15 cellular contexts compared by ENCODE assay signal in genomic region chr3:61583890-61584289, GRCh38. TPM values are rescaled to one million over a fixed set of nuclear protein-coding genes. Genes with fewer than 3 reads are reported as not detected.
DNase-seq lines count a peak whose midpoint lies in the region; ATAC-seq and TF ChIP-seq lines count a peak whose summit lies in the region.
"Had no signal": no experiment of that assay in that cellular context is flagged by ENCODE, and none has a peak within 500 bp of the region (broad histone marks: within the 10 kb centered on the region; RNA-seq: fewer than 3 reads in every experiment).

No MANE protein-coding gene starts in this region.

- no peak overlapping the region for H3K27ac ChIP-seq in breast epithelium
- H3K27ac ChIP-seq in fibroblast of lung (ENCODE audit: insufficient read depth, low read length) = no peak overlapping the region
- H3K27ac ChIP-seq: 22Rv1, HL-60 had no signal

- H3K4me3 Mint-ChIP-seq in MCF 10A (ENCODE audit: unreplicated experiment) (no peak overlapping the region), WTC11 (no peak overlapping the region), natural killer cell (no peak overlapping the region)
- H3K4me3 Mint-ChIP-seq: CD8-positive, alpha-beta memory T cell had no signal

- CTCF ChIA-PET in MCF 10A (lab: Yijun Ruan, JAX) = interaction anchor here (0.5 kb wide), 1 partner anchor 116 kb away, joined by 3 read pairs; no protein-coding TSS in a partner anchor
- CTCF ChIA-PET in WTC11 (lab: Charles Lee) = interaction anchor here (1.0 kb wide), 1 partner anchor 10 kb away, joined by 3 read pairs; no protein-coding TSS in a partner anchor

- H3K27ac Mint-ChIP-seq in MCF 10A (ENCODE audit: low read depth, unreplicated experiment) (peak overlapping the region; percentile 19), WTC11 (peak overlapping the region; percentile 61), natural killer cell (no peak overlapping the region)
- H3K27ac Mint-ChIP-seq: CD8-positive, alpha-beta memory T cell had no signal

- POLR2A ChIA-PET in MCF 10A (lab: Yijun Ruan, JAX) = interaction anchor here (1.0 to 1.7 kb wide), 3 partner anchors 8 to 22 kb away, joined by 3 to 5 read pairs (median 3); no protein-coding TSS in a partner anchor
- POLR2A ChIA-PET in WTC11 (lab: Charles Lee) = interaction anchor here (0.6 to 0.9 kb wide), 3 partner anchors 10 to 362 kb away, joined by 3 to 8 read pairs (median 4); no protein-coding TSS in a partner anchor

- H3K4me1 Mint-ChIP-seq in MCF 10A (ENCODE audit: insufficient read depth, unreplicated experiment) (peaks cover 28% of the 10 kb centered on the region), WTC11 (peaks cover 67% of the 10 kb centered on the region), natural killer cell (no peaks in the 10 kb centered on the region)
- H3K4me1 Mint-ChIP-seq: CD8-positive, alpha-beta memory T cell had no signal

- no peak for TF ChIP-seq POLR2A in breast epithelium (IDR thresholded peaks at IDR 0.05)

- H3K9me3 ChIP-seq in breast epithelium (no peaks in the 10 kb centered on the region), fibroblast of lung (ENCODE audit: control insufficient read depth, insufficient read depth, low read depth, low read length) (no peaks in the 10 kb centered on the region)
- H3K9me3 ChIP-seq: Caco-2, HAP-1 had no signal

- no peaks in the 10 kb centered on the region for H3K36me3 ChIP-seq in breast epithelium
- H3K36me3 ChIP-seq in fibroblast of lung (ENCODE audit: control insufficient read depth, insufficient read depth, low read length) = no peaks in the 10 kb centered on the region
- H3K36me3 ChIP-seq: HAP-1 had no signal

- H3K27me3 ChIP-seq in breast epithelium = no peaks in the 10 kb centered on the region
- H3K27me3 ChIP-seq in fibroblast of lung (ENCODE audit: control insufficient read depth, insufficient read depth, low read length) = no peaks in the 10 kb centered on the region

- H3K36me3 Mint-ChIP-seq in MCF 10A (ENCODE audit: insufficient read depth, unreplicated experiment) = peaks cover 11% of the 10 kb centered on the region
- H3K36me3 Mint-ChIP-seq in WTC11 = peaks cover 11% of the 10 kb centered on the region
- no peaks in the 10 kb centered on the region for H3K36me3 Mint-ChIP-seq in natural killer cell
- H3K36me3 Mint-ChIP-seq: CD8-positive, alpha-beta memory T cell had no signal

- no peaks in the 10 kb centered on the region for H3K27me3 Mint-ChIP-seq in MCF 10A (ENCODE audit: insufficient read depth, unreplicated experiment)
- no peaks in the 10 kb centered on the region for H3K27me3 Mint-ChIP-seq in WTC11 (ENCODE audit: low read depth)
- H3K27me3 Mint-ChIP-seq in natural killer cell (ENCODE audit: low read depth in 2 of 2) = no peaks in the 10 kb centered on the region
- H3K27me3 Mint-ChIP-seq: CD8-positive, alpha-beta memory T cell had no signal

- ATAC-seq in WTC11 = no peak
- no peak for ATAC-seq in natural killer cell

- BruUV-seq in MCF 10A (replicated peaks; lab: Mats Ljungman, UMichigan) = no TSS peak

- H3K9ac ChIP-seq in fibroblast of lung (ENCODE audit: insufficient read depth, low read length) = no peak overlapping the region

- H3K9me3 Mint-ChIP-seq in MCF 10A (ENCODE audit: unreplicated experiment) (no peaks in the 10 kb centered on the region), WTC11 (no peaks in the 10 kb centered on the region), natural killer cell (no peaks in the 10 kb centered on the region)

- no peaks in the 10 kb centered on the region for H4K20me1 ChIP-seq in fibroblast of lung (ENCODE audit: control insufficient read depth, extremely low read depth, insufficient read depth, low read length)

- TF ChIP-seq CTCF in MCF 10A (IDR thresholded peaks at IDR 0.05; ENCODE audit: unreplicated experiment) (no peak), breast epithelium (IDR thresholded peaks at IDR 0.05) (no peak), WTC11 (IDR thresholded peaks at IDR 0.05) (no peak), fibroblast of lung (conservative IDR thresholded peaks at IDR 0.05 in 1 of 2, IDR thresholded peaks at IDR 0.05 in 1 of 2; ENCODE audit: low read depth in 1 of 2, low read length in 2 of 2) (no peak), natural killer cell (IDR thresholded peaks at IDR 0.05) (no peak)

- no peak overlapping the region for H3K4me3 ChIP-seq in breast epithelium
- H3K4me3 ChIP-seq in fibroblast of lung (replicated peaks in 1 of 4; ENCODE audit: control extremely low read depth in 1 of 4, insufficient read depth in 1 of 4, low read depth in 3 of 4, low read length in 4 of 4) = no peak overlapping the region
- H3K4me3 ChIP-seq: HAP-1 had no signal

- peaks cover 28% of the 10 kb centered on the region for H3K79me2 ChIP-seq in fibroblast of lung (ENCODE audit: control insufficient read depth, insufficient read depth, low read length)

- intact Hi-C loops in MCF 10A (cut with micrococcal nuclease) (no loop called here), breast epithelium (cut with DNase I; ENCODE audit: low total_unique reads) (no loop called here), natural killer cell (cut with micrococcal nuclease) (no loop called here)

- peaks cover 0 to 1% of the 10 kb centered on the region in 2 donors for H3K4me1 ChIP-seq in breast epithelium
- H3K4me1 ChIP-seq in fibroblast of lung (ENCODE audit: control insufficient read depth, extremely low read depth, insufficient read depth, low read length) = no peaks in the 10 kb centered on the region
- H3K4me1 ChIP-seq: HAP-1 had no signal

- no peak overlapping the region for H2AFZ ChIP-seq in fibroblast of lung (ENCODE audit: low read length)

- H3K4me2 ChIP-seq in fibroblast of lung (ENCODE audit: extremely low read depth, insufficient read depth, low read length) = peak overlapping the region; percentile 23

- DNase-seq in MCF 10A (ENCODE audit: unreplicated experiment) (no peak), breast epithelium (ENCODE audit: low spot score in 2 of 2) (no peak), WTC11 (ENCODE audit: low spot score) (no peak), fibroblast of lung (ENCODE audit: low read depth in 2 of 2) (no peak), NCI-H2081 (lab: John Stamatoyannopoulos, UW) (no peak), natural killer cell (no peak), kidney glomerular epithelial cell (lab: John Stamatoyannopoulos, UW) (no peak)
- DNase-seq: Caco-2; CD8-positive, alpha-beta memory T cell; DND-41; GDM1; GOT3 had no signal

TF ChIP-seq in WTC11, 78 proteins besides CTCF, POLR2A, EP300 and RAD21 (continues in another document):
- TF ChIP-seq CREM (CRISPR knock-in tag; IDR thresholded peaks at IDR 0.05) = no peak
- TF ChIP-seq ZNF425 (CRISPR knock-in tag; conservative IDR thresholded peaks at IDR 0.05) = no peak
- no peak for TF ChIP-seq SOX15 (CRISPR knock-in tag; IDR thresholded peaks at IDR 0.05)
- TF ChIP-seq JAZF1 (CRISPR knock-in tag; IDR thresholded peaks at IDR 0.05) = no peak
- no peak for TF ChIP-seq USF1 (CRISPR knock-in tag; IDR thresholded peaks at IDR 0.05)
- TF ChIP-seq PRRX2 (CRISPR knock-in tag; IDR thresholded peaks at IDR 0.05) = no peak
- TF ChIP-seq USF2 (CRISPR knock-in tag; IDR thresholded peaks at IDR 0.05) = no peak

RNA-seq across cellular contexts. Expression of gene PTPRG, which starts 22.5 kb away (rescaled TPM):
- total RNA-seq in MCF 10A (2022) (47.9 and 54.5 TPM in 2 replicates), breast epithelium (100 to 1,000 TPM in 1 of 3 donors, 10 to 100 TPM in 2; 42.3 to 179 (median 61.6) TPM), WTC11 (2021) (106 to 121 TPM (median 119 TPM) in 3 replicates), fibroblast of lung (64.5 and 97.9 TPM in 2 replicates), natural killer cell (1 to 10 TPM; 1.0 to 2.9 (median 2.5) TPM)
- polyA plus RNA-seq in fibroblast of lung = 31.7 and 67.0 TPM in 2 replicates
- 22.6 and 47.6 TPM in 2 replicates for polyA plus RNA-seq in fibroblast of lung (2012)
- 68.2 and 98.8 TPM in 2 replicates for polyA minus RNA-seq in fibroblast of lung (ENCODE audit: low replicate concordance)
- total RNA-seq: CD8-positive, alpha-beta memory T cell had no signal
- polyA plus RNA-seq: CD8-positive, alpha-beta memory T cell had no signal

Comparison
In these comparisons a context has a peak if more than half of its experiments do, and no peak if none do; other contexts are left out.
1. H3K27ac Mint-ChIP-seq: peak in MCF 10A (single experiment) and WTC11 (single experiment); none in natural killer cell (0 of 2).
2. RNA of gene PTPRG, which starts 22.5 kb away (total RNA-seq): 106 to 121 TPM in WTC11, 64.5 to 97.9 TPM in fibroblast of lung, 42.3 to 179 TPM in breast epithelium and 47.9 to 54.5 TPM in MCF 10A; 1.0 to 2.9 TPM in natural killer cell; every median in the first group is over 10 times any median in the second.